ENCODE assay signal across 30 cellular contexts in the genomic region with DNA sequence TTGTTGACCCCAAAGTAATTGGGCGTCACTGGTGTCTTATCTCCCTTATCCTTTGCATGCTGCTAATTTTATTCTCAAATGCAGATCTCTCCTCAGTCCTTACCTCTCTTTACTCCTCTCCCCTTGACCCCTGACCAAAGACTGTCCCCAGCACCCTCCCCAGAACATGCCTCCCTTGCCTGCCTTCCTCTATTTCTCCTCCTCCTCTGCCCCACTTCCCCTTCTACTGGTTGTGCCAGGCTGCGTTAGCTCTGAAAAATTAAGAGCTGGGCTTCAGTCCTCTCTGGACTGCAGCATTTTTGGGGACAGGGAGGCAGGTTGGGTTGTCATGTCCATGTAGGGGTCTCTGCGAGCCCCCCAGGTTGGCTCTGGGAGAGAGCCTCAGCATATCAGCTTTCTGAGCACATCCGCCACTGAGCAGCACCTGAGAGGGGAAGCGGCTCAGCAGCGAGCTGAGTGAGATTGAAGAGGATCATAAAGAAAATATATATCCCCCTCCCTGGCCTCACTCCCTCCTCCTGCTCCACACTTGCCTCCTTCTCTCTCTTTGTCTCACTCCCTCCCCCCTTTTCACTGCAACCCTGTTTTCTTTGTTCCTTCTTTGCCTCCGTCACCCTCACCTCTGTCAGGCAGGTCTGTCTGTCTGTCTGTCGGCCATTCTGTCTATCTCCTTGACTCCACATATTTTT. TPM values are rescaled to one million over a fixed set of nuclear protein-coding genes. Genes with fewer than 3 reads are reported as not detected.
DNase-seq lines count a peak whose midpoint lies in the region; TF ChIP-seq lines count a peak whose summit lies in the region.
"Had no signal": no experiment of that assay in that cellular context is flagged by ENCODE, and none has a peak within 500 bp of the region (broad histone marks: within the 10 kb centered on the region; RNA-seq: fewer than 3 reads in every experiment).

No MANE protein-coding gene starts in this region.

- H3F3A ChIP-seq in Loucy (ENCODE audit: low read depth), result no peaks in the 10 kb centered on the region

- peaks cover 4% of the 10 kb centered on the region for H3K27me3 Mint-ChIP-seq in glutamatergic neuron (ENCODE audit: unreplicated experiment)

- no peak overlapping the region for H3K27ac ChIP-seq in OCI-LY3 (ENCODE audit: low read length)
- H3K27ac ChIP-seq: GM23248, HL-60, testis, uterus had no signal

- H3K79me2 ChIP-seq in Loucy (ENCODE audit: insufficient read depth, low read length) (no peaks in the 10 kb centered on the region), OCI-LY3 (ENCODE audit: low read length) (no peaks in the 10 kb centered on the region)

- H3K9me3 ChIP-seq in Loucy (ENCODE audit: insufficient read depth, low read depth, low read length) (no peaks in the 10 kb centered on the region), OCI-LY3 (ENCODE audit: insufficient read depth, low read length) (no peaks in the 10 kb centered on the region)
- H3K9me3 ChIP-seq: testis, uterus had no signal

- H3K36me3 ChIP-seq in Loucy (ENCODE audit: insufficient read depth, low read length) (no peaks in the 10 kb centered on the region), OCI-LY3 (replicated peaks; ENCODE audit: low read depth, low read length) (no peaks in the 10 kb centered on the region)
- H3K36me3 ChIP-seq: uterus had no signal

- H2AFZ ChIP-seq in Loucy (ENCODE audit: low read length) (0 out of 2 replicates have a peak overlapping the region, but pooled peaks have one; percentile 28), OCI-LY3 (ENCODE audit: low read depth, low read length) (peak overlapping the region; percentile 72)
- H2AFZ ChIP-seq: GM23248 had no signal

- peak overlapping the region; percentile 35 for H3K4me3 Mint-ChIP-seq in glutamatergic neuron (ENCODE audit: unreplicated experiment)
- H3K4me3 Mint-ChIP-seq: activated T-cell treated with anti-CD3 and anti-CD28 coated beads, Interleukin-2, amount 50 U/mL, for 24 hours had no signal

- H3K36me3 Mint-ChIP-seq in glutamatergic neuron (ENCODE audit: unreplicated experiment), result no peaks in the 10 kb centered on the region
- H3K36me3 Mint-ChIP-seq: CD14-positive monocyte had no signal

- peak overlapping the region; percentile 73 for H3K4me3 ChIP-seq in Loucy (ENCODE audit: low read length, poor library complexity, severe bottlenecking)
- H3K4me3 ChIP-seq in OCI-LY3 (ENCODE audit: low read length), result peak overlapping the region; percentile 76
- H3K4me3 ChIP-seq: GM23248, testis, uterus had no signal

- no peak for TF ChIP-seq CTCF in Loucy (conservative IDR thresholded peaks at IDR 0.05; ENCODE audit: low read length)
- no peak for TF ChIP-seq CTCF in OCI-LY3 (IDR thresholded peaks at IDR 0.05; ENCODE audit: low read depth, low read length)
- TF ChIP-seq CTCF in glutamatergic neuron (IDR thresholded peaks at IDR 0.05; ENCODE audit: partially characterized antibody, unreplicated experiment), result no peak

- peak overlapping the region; percentile 63 for H3K9ac ChIP-seq in Loucy (ENCODE audit: low read depth, low read length, poor library complexity, severe bottlenecking)
- peak overlapping the region; percentile 33 for H3K9ac ChIP-seq in OCI-LY3 (ENCODE audit: low read length)
- H3K9ac ChIP-seq: GM23248 had no signal

- H3K27ac Mint-ChIP-seq in glutamatergic neuron (ENCODE audit: unreplicated experiment), result peak overlapping the region; percentile 49
- H3K27ac Mint-ChIP-seq: activated T-cell treated with anti-CD3 and anti-CD28 coated beads, Interleukin-2, amount 50 U/mL, for 24 hours; CD14-positive monocyte had no signal

- peaks cover 51% of the 10 kb centered on the region for H3K4me1 ChIP-seq in Loucy (ENCODE audit: insufficient read depth, low read length, poor library complexity, severe bottlenecking)
- H3K4me1 ChIP-seq in OCI-LY3 (ENCODE audit: low read length), result peaks cover 56% of the 10 kb centered on the region
- H3K4me1 ChIP-seq: uterus had no signal

- H3K27me3 ChIP-seq in Loucy (ENCODE audit: insufficient read depth, low read length, poor library complexity, severe bottlenecking) (no peaks in the 10 kb centered on the region), OCI-LY3 (ENCODE audit: low read depth, low read length) (peaks cover 56% of the 10 kb centered on the region)
- H3K27me3 ChIP-seq: testis had no signal

- H3K9me3 Mint-ChIP-seq in glutamatergic neuron (ENCODE audit: unreplicated experiment), result peaks cover 6% of the 10 kb centered on the region
- H3K9me3 Mint-ChIP-seq: activated T-cell treated with anti-CD3 and anti-CD28 coated beads, Interleukin-2, amount 50 U/mL, for 24 hours had no signal

- H3K4me2 ChIP-seq in Loucy (ENCODE audit: low read depth, low read length, poor library complexity, severe bottlenecking) (peak overlapping the region; percentile 88), OCI-LY3 (ENCODE audit: low read length) (peak overlapping the region; percentile 97)

- no peak for DNase-seq in glutamatergic neuron
- DNase-seq in retina, result peak; percentile 31
- DNase-seq in A172 (ENCODE audit: low spot score), result no peak
- DNase-seq in SIG-M5 treated with dmso at 0.1 percent for 504 hours (lab: John Stamatoyannopoulos, UW; ENCODE audit: unreplicated experiment), result no peak
- DNase-seq in ecto neural progenitor cell (ENCODE audit: low spot score), result no peak
- DNase-seq: activated CD4-positive, alpha-beta T cell treated with anti-CD3 and anti-CD28 coated beads for 48 hours; activated gamma-delta T cell treated with Interleukin-2 at 50 U/mL for 16 hours; activated T-cell treated with anti-CD3 and anti-CD28 coated beads, Interleukin-2, amount 50 U/mL, for 24 hours; amniotic stem cell; effector CD4-positive, alpha-beta T cell; GM23248; head of caudate nucleus; NCI-H1092; NCI-H187 treated with DMSO at 0.1 percent for 48 hours; NCI-H2227 treated with DMSO at 0.1 percent for 48 hours; NCI-H526 treated with DMSO at 0.1 percent for 48 hours; PC-3; stimulated activated naive CD4-positive, alpha-beta T cell treated with Interleukin-2 at 50 U/mL for 16 hours; testis; uterus had no signal

- H3K9me2 ChIP-seq in Loucy (replicated peaks; ENCODE audit: low read depth, low read length), result no peaks in the 10 kb centered on the region

- H4K20me1 ChIP-seq in Loucy (ENCODE audit: insufficient read depth, low read length, poor library complexity, severe bottlenecking) (no peaks in the 10 kb centered on the region), OCI-LY3 (ENCODE audit: insufficient read depth, low read length) (no peaks in the 10 kb centered on the region)

- peaks cover 20% of the 10 kb centered on the region for H3K4me1 Mint-ChIP-seq in glutamatergic neuron (ENCODE audit: low read depth, unreplicated experiment)

RNA-seq across cellular contexts. Expression of a gene that starts 6.4 kb away (rescaled TPM):
- not detected for total RNA-seq in glutamatergic neuron (ENCODE audit: unreplicated experiment)
- total RNA-seq in A172 (2014; rRNA removed; shearing (Covaris generic)), result not detected in 2 replicates
- total RNA-seq: activated CD8-positive, alpha-beta memory T cell treated with anti-CD3 and anti-CD28 coated beads for 36 hours; chondrocyte; Daoy; epithelial cell of proximal tubule; GM23248; lung microvascular endothelial cell; PC-3; T-helper 2 cell treated with Interferon-gamma antibody and Interleukin-4, amounts not matched to agents 100 ng/mL and 5 ng/mL, for 36 hours; testis; uterus had no signal

RNA-seq across cellular contexts. Expression of a gene that starts 31.0 kb away (rescaled TPM):
- total RNA-seq in glutamatergic neuron (ENCODE audit: unreplicated experiment), result 151 TPM
- total RNA-seq in A172 (2014; rRNA removed; shearing (Covaris generic)), result 36.8 and 40.2 TPM in 2 replicates
